16 cellular contexts compared by ENCODE assay signal in genomic region chr9:90898229-90898628, GRCh38.
DNase-seq lines count a peak whose midpoint lies in the region; ATAC-seq and TF ChIP-seq lines count a peak whose summit lies in the region.
"Had no signal": no experiment of that assay in that cellular context is flagged by ENCODE, and none has a peak within 500 bp of the region (broad histone marks: within the 10 kb centered on the region; RNA-seq: fewer than 3 reads in every experiment).

No MANE protein-coding gene starts in this region.

- H3K4me3 ChIP-seq in left ventricle myocardium inferior, result no peak overlapping the region
- H3K4me3 ChIP-seq in PC-3 (ENCODE audit: low read length), result no peak overlapping the region
- no peak overlapping the region for H3K4me3 ChIP-seq in fibroblast of villous mesenchyme (ENCODE audit: low read depth, low read length)
- H3K4me3 ChIP-seq: BLaER1 treated with 17β-estradiol and CSF1 and Interleukin-3, amounts not matched to agents 10 nM and 100 nM had no signal

- no peaks in the 10 kb centered on the region for H3K27me3 Mint-ChIP-seq in type B pancreatic cell
- H3K27me3 Mint-ChIP-seq: activated B cell treated with CpG ODN at 0.5 μM for 24 hours; dendritic cell treated with granulocyte-macrophage colony-stimulating factor and Interleukin-4, amounts not matched to agents 40 ng/mL and 50 ng/mL, for 4 days; naive B cell; stimulated activated naive B cell treated with anti-CD40 and anti-IgM and Interleukin-4, amounts not matched to agents 10 μg/mL and 1 μg/mL and 100 μg/mL, for 72 hours had no signal

- no TSS peak for BruUV-seq in PC-3 (replicated peaks; lab: Mats Ljungman, UMichigan)

- peak; percentile 43 for TF ChIP-seq CTCF in left ventricle myocardium inferior (IDR thresholded peaks at IDR 0.05; ENCODE audit: borderline replicate concordance)
- peak; percentile 31; the same call in 1 of the 2 replicates for TF ChIP-seq CTCF in PC-3 (conservative IDR thresholded peaks at IDR 0.05; ENCODE audit: low read depth, low read length)
- TF ChIP-seq CTCF in fibroblast of villous mesenchyme (IDR thresholded peaks at IDR 0.05; ENCODE audit: insufficient read depth, low read depth, low read length), result peak; percentile 40
- TF ChIP-seq CTCF in type B pancreatic cell (conservative IDR thresholded peaks at IDR 0.05), result peak; percentile 58

- no peaks in the 10 kb centered on the region for H3K9me2 ChIP-seq in PC-3 (replicated peaks; ENCODE audit: low read length)

- H3K27me3 ChIP-seq in left ventricle myocardium inferior (ENCODE audit: low read depth), result peaks cover 5% of the 10 kb centered on the region
- H3K27me3 ChIP-seq in PC-3 (ENCODE audit: low read length), result no peaks in the 10 kb centered on the region
- H3K27me3 ChIP-seq: BLaER1 treated with 17β-estradiol and CSF1 and Interleukin-3, amounts not matched to agents 10 nM and 100 nM had no signal

- H3K27ac Mint-ChIP-seq in type B pancreatic cell, result no peak overlapping the region
- H3K27ac Mint-ChIP-seq: activated B cell treated with CpG ODN at 0.5 μM for 24 hours; dendritic cell treated with granulocyte-macrophage colony-stimulating factor and Interleukin-4, amounts not matched to agents 40 ng/mL and 50 ng/mL, for 4 days; stimulated activated naive B cell treated with anti-CD40 and anti-IgM and Interleukin-4, amounts not matched to agents 10 μg/mL and 1 μg/mL and 100 μg/mL, for 72 hours had no signal

- intact Hi-C loops in left ventricle myocardium inferior (cut with micrococcal nuclease), result no loop called here
- intact Hi-C loops in Right ventricle myocardium superior (cut with DNase I), result no loop called here
- intact Hi-C loops in PC-3 (cut with micrococcal nuclease), result no loop called here

- H3K27ac ChIP-seq in left ventricle myocardium inferior (replicated peaks) (no peak overlapping the region), PC-3 (ENCODE audit: low read length) (no peak overlapping the region)
- H3K27ac ChIP-seq: BLaER1 treated with 17β-estradiol and CSF1 and Interleukin-3, amounts not matched to agents 10 nM and 100 nM; HL-60 had no signal

- no peak overlapping the region for H3K4me3 Mint-ChIP-seq in type B pancreatic cell
- H3K4me3 Mint-ChIP-seq: activated B cell treated with CpG ODN at 0.5 μM for 24 hours; dendritic cell treated with granulocyte-macrophage colony-stimulating factor and Interleukin-4, amounts not matched to agents 40 ng/mL and 50 ng/mL, for 4 days; stimulated activated naive B cell treated with anti-CD40 and anti-IgM and Interleukin-4, amounts not matched to agents 10 μg/mL and 1 μg/mL and 100 μg/mL, for 72 hours had no signal

- H3K4me1 Mint-ChIP-seq in type B pancreatic cell (ENCODE audit: unreplicated experiment), result peaks cover 4% of the 10 kb centered on the region
- H3K4me1 Mint-ChIP-seq: activated B cell treated with CpG ODN at 0.5 μM for 24 hours had no signal

- no peak overlapping the region for H3K9ac ChIP-seq in PC-3 (ENCODE audit: low read length)
- H3K9ac ChIP-seq: BLaER1 treated with 17β-estradiol and CSF1 and Interleukin-3, amounts not matched to agents 10 nM and 100 nM had no signal

- no peak for DNase-seq in left ventricle myocardium inferior
- DNase-seq in Right ventricle myocardium superior, result no peak
- peak; percentile 6 for DNase-seq in PC-3
- peak; percentile 11 for DNase-seq in fibroblast of villous mesenchyme (ENCODE audit: low read depth)
- DNase-seq in type B pancreatic cell (ENCODE audit: extremely low spot score, unreplicated experiment), result no peak
- DNase-seq in T-helper 1 cell, result no peak
- DNase-seq in stimulated activated naive CD8-positive, alpha-beta T cell treated with anti-CD3 and anti-CD28 coated beads, Interleukin-15, Interleukin-2, amounts not matched to agents 100 U/mL and 50 U/mL, for 24 hours, result no peak
- no peak for DNase-seq in OCI-M1 (lab: John Stamatoyannopoulos, UW)
- DNase-seq: activated B cell treated with CpG ODN at 0.5 μM for 24 hours; amniotic stem cell; naive B cell; NCI-H2107; stimulated activated naive B cell treated with anti-CD40 and anti-IgM and Interleukin-4, amounts not matched to agents 10 μg/mL and 1 μg/mL and 100 μg/mL, for 72 hours had no signal

- H3K79me2 ChIP-seq in PC-3 (ENCODE audit: low read length), result no peaks in the 10 kb centered on the region

- H3K4me2 ChIP-seq in PC-3 (ENCODE audit: low read length), result no peak overlapping the region
- H3K4me2 ChIP-seq: BLaER1 treated with 17β-estradiol and CSF1 and Interleukin-3, amounts not matched to agents 10 nM and 100 nM had no signal

- ATAC-seq in Right ventricle myocardium superior (ENCODE audit: poor library complexity) (no peak), PC-3 (no peak)
- no peak for ATAC-seq in stimulated activated naive CD8-positive, alpha-beta T cell treated with anti-CD3 and anti-CD28 coated beads, Interleukin-15, Interleukin-2, amounts not matched to agents 100 U/mL and 50 U/mL, for 24 hours
- ATAC-seq: stimulated activated naive B cell treated with anti-CD40 and anti-IgM and Interleukin-4, amounts not matched to agents 10 μg/mL and 1 μg/mL and 100 μg/mL, for 72 hours had no signal

- H4K20me1 ChIP-seq in PC-3 (ENCODE audit: low read length), result no peaks in the 10 kb centered on the region

- peaks cover 12% of the 10 kb centered on the region for H3K36me3 Mint-ChIP-seq in type B pancreatic cell

- H3K9me3 ChIP-seq in left ventricle myocardium inferior (replicated peaks), result no peaks in the 10 kb centered on the region
- no peaks in the 10 kb centered on the region for H3K9me3 ChIP-seq in PC-3 (ENCODE audit: low read length)

- H3K4me1 ChIP-seq in left ventricle myocardium inferior, result peaks cover 11% of the 10 kb centered on the region
- H3K4me1 ChIP-seq in PC-3 (ENCODE audit: insufficient read depth, low read length), result no peaks in the 10 kb centered on the region
- H3K4me1 ChIP-seq: BLaER1 treated with 17β-estradiol and CSF1 and Interleukin-3, amounts not matched to agents 10 nM and 100 nM had no signal

- no peak overlapping the region for H2AFZ ChIP-seq in PC-3 (ENCODE audit: low read length)

- POLR2A ChIA-PET in PC-3 (lab: Charles Lee; ENCODE audit: unreplicated experiment), result no interaction called here

- CTCF ChIA-PET in PC-3 (lab: Charles Lee), result no interaction called here

- no peaks in the 10 kb centered on the region for H3K36me3 ChIP-seq in left ventricle myocardium inferior
- no peaks in the 10 kb centered on the region for H3K36me3 ChIP-seq in PC-3 (ENCODE audit: low read depth, low read length)

- H3F3A ChIP-seq in PC-3 (ENCODE audit: low read length, unreplicated experiment), result no peaks in the 10 kb centered on the region

- H3K9me3 Mint-ChIP-seq in type B pancreatic cell, result peaks cover 11% of the 10 kb centered on the region
- H3K9me3 Mint-ChIP-seq: activated B cell treated with CpG ODN at 0.5 μM for 24 hours; dendritic cell treated with granulocyte-macrophage colony-stimulating factor and Interleukin-4, amounts not matched to agents 40 ng/mL and 50 ng/mL, for 4 days had no signal

Comparison
In these comparisons a context has a peak if more than half of its experiments do, and no peak if none do; other contexts are left out.
1. DNase-seq: peak in PC-3 (single experiment) and fibroblast of villous mesenchyme (single experiment); none in left ventricle myocardium inferior (single experiment), Right ventricle myocardium superior (single experiment), type B pancreatic cell (single experiment), T-helper 1 cell (0 of 5), stimulated activated naive CD8-positive, alpha-beta T cell treated with anti-CD3 and anti-CD28 coated beads, Interleukin-15, Interleukin-2, amounts not matched to agents 100 U/mL and 50 U/mL, for 24 hours (single experiment) and OCI-M1 (single experiment).
2. Peak in every context shown above with its lines, with median percentiles within 50 percentile points of each other: CTCF ChIP-seq.